In the genomic region with DNA sequence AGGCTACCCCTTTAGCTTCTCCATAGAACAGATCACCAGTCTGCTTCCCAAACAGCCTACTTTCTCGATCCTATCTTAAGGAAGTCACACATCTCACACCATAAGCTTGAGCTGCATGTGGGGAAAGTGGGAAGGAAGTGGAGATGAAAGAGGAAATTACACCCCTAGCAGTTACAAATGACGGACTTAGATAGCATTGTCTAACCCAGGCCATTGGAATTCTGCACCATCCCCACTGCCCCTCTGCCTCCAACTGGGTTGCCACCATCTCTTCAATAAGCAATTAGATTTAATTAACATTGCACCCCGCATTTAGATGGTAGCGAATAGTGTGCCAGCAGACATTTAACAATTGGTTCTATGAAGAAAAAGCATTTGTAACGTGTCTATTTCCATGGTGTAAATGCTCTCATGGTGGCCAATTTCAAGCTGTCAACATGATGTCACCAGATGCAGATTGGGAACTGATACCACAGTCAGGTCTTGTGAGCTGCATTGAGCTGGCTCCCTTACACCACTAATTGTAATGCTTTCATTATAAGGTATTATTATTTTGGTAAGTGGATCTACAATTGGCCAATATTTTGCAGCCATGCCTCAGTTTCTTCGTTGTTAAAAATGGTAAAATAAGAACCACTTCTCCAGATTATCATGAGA, we compare ENCODE assay signal across 1 cellular context.
TF ChIP-seq lines count a peak whose summit lies in the region.

No MANE protein-coding gene starts in this region.

TF ChIP-seq in GM12878, 131 proteins besides CTCF, POLR2A, EP300 and RAD21:
- TF ChIP-seq MTA2 (IDR thresholded peaks at IDR 0.05; ENCODE audit: low read depth) (peak; percentile 28; the same call in 1 of the 2 replicates), ASH2L (IDR thresholded peaks at IDR 0.05; ENCODE audit: borderline replicate concordance, low read depth) (no peak), ZNF274 (IDR thresholded peaks at IDR 0.05; ENCODE audit: insufficient read depth, insufficient read length) (no peak), ATF7 (IDR thresholded peaks at IDR 0.05; ENCODE audit: low read depth) (peak; percentile 85), SMARCA5 (IDR thresholded peaks at IDR 0.05) (peak; percentile 28; the same call in 1 of the 2 replicates), TCF12 (IDR thresholded peaks at IDR 0.05; ENCODE audit: low read depth, low read length) (no peak), KLF5 (IDR thresholded peaks at IDR 0.05; ENCODE audit: partially characterized antibody) (no peak), GABPA (IDR thresholded peaks at IDR 0.05; ENCODE audit: low read depth) (no peak), DPF2 (IDR thresholded peaks at IDR 0.05) (0 out of 2 replicates have a peak, but pooled peaks have one; percentile 44), SPI1 (IDR thresholded peaks at IDR 0.05; ENCODE audit: borderline replicate concordance, insufficient read depth, low read depth, low read length) (peak; percentile 78), IRF4 (IDR thresholded peaks at IDR 0.05; ENCODE audit: low read depth, low read length) (no peak), BCL11A (IDR thresholded peaks at IDR 0.05; ENCODE audit: low read depth, low read length) (0 out of 2 replicates have a peak, but pooled peaks have one; percentile 42), ZNF24 (IDR thresholded peaks at IDR 0.05) (no peak), IKZF2 (IDR thresholded peaks at IDR 0.05) (peak in 1 of 2 experiments; percentile 14; a peak in 1 of 4 replicates), EZH2 (IDR thresholded peaks at IDR 0.05; ENCODE audit: borderline replicate concordance, control insufficient read depth, low read depth, low read length) (no peak), LARP7 (IDR thresholded peaks at IDR 0.05) (no peak), CHD2 (IDR thresholded peaks at IDR 0.05; ENCODE audit: borderline replicate concordance, low read depth, low read length) (no peak), RUNX3 (IDR thresholded peaks at IDR 0.05; ENCODE audit: low read length) (peak; percentile 44; the same call in 1 of the 2 replicates), TCF7 (IDR thresholded peaks at IDR 0.05; ENCODE audit: borderline replicate concordance) (no peak), BHLHE40 (IDR thresholded peaks at IDR 0.05; ENCODE audit: borderline replicate concordance in 1 of 2, low read depth in 2 of 2, low read length in 1 of 2) (peak; percentile 33 to 61; a peak in 1 of 4 replicates), CREB1 (IDR thresholded peaks at IDR 0.05; ENCODE audit: low read depth) (peak; percentile 49), ZSCAN29 (IDR thresholded peaks at IDR 0.05) (no peak)
- TF ChIP-seq, protein P1, sequence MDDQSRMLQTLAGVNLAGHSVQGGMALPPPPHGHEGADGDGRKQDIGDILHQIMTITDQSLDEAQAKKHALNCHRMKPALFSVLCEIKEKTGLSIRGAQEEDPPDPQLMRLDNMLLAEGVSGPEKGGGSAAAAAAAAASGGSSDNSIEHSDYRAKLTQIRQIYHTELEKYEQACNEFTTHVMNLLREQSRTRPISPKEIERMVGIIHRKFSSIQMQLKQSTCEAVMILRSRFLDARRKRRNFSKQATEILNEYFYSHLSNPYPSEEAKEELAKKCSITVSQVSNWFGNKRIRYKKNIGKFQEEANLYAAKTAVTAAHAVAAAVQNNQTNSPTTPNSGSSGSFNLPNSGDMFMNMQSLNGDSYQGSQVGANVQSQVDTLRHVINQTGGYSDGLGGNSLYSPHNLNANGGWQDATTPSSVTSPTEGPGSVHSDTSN (IDR thresholded peaks at IDR 0.05; ENCODE audit: insufficient replicate concordance, low read depth, low read length): no peak
- TF ChIP-seq, protein P2, sequence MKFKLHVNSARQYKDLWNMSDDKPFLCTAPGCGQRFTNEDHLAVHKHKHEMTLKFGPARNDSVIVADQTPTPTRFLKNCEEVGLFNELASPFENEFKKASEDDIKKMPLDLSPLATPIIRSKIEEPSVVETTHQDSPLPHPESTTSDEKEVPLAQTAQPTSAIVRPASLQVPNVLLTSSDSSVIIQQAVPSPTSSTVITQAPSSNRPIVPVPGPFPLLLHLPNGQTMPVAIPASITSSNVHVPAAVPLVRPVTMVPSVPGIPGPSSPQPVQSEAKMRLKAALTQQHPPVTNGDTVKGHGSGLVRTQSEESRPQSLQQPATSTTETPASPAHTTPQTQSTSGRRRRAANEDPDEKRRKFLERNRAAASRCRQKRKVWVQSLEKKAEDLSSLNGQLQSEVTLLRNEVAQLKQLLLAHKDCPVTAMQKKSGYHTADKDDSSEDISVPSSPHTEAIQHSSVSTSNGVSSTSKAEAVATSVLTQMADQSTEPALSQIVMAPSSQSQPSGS (IDR thresholded peaks at IDR 0.05; ENCODE audit: low read length): 0 out of 2 replicates have a peak, but pooled peaks have one; percentile 25
